12 cellular contexts compared by ENCODE assay signal in the genomic region with DNA sequence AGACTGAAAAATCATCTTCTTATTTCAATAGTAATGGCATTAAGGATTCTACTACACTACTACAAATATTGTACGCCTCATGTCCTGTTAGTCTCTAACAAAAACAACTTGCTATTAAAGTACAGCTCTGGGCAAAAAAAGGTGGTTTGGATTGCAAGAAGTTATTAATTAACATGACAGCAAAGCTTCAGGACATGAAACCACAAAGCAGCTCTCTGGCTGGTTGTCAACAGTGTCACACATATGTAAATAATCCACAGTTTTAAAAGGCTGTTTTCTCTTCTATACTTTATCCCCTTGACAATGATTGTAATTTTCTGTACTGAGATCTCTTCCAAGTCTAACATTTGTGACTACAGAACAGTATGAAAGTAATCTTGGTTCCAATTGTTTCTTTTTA. TPM values are rescaled to one million over a fixed set of nuclear protein-coding genes. Genes with fewer than 3 reads are reported as not detected.
DNase-seq lines count a peak whose midpoint lies in the region; ATAC-seq and TF ChIP-seq lines count a peak whose summit lies in the region.
"Had no signal": no experiment of that assay in that cellular context is flagged by ENCODE, and none has a peak within 500 bp of the region (broad histone marks: within the 10 kb centered on the region; RNA-seq: fewer than 3 reads in every experiment).

No MANE protein-coding gene starts in this region.

- no peaks in the 10 kb centered on the region for H3K9me3 ChIP-seq in hepatocyte (ENCODE audit: low read depth)

- no peaks in the 10 kb centered on the region for H3K4me1 Mint-ChIP-seq in activated naive CD4-positive, alpha-beta T cell treated with anti-CD3 and anti-CD28 coated beads, Interleukin-2, amount 10 ng/mL, durations not matched to agents 7 days and 5 days

- H3K27ac Mint-ChIP-seq in activated naive CD4-positive, alpha-beta T cell treated with anti-CD3 and anti-CD28 coated beads, Interleukin-2, amount 10 ng/mL, durations not matched to agents 7 days and 5 days: no peak overlapping the region

- peak; percentile 56 for ATAC-seq in GM18858 (IDR thresholded peaks at IDR 0.05; ENCODE audit: unreplicated experiment)
- peak; percentile 69 for ATAC-seq in GM21576 (IDR thresholded peaks at IDR 0.05; ENCODE audit: unreplicated experiment)
- ATAC-seq in HG03159 (IDR thresholded peaks at IDR 0.05; ENCODE audit: unreplicated experiment): peak; percentile 79

- H3K27me3 ChIP-seq in hepatocyte: no peaks in the 10 kb centered on the region

- no peak overlapping the region for H3K4me2 ChIP-seq in hepatocyte

- H2AFZ ChIP-seq in hepatocyte: no peak overlapping the region

- no peak overlapping the region for H3K27ac ChIP-seq in hepatocyte

- H3K4me1 ChIP-seq in hepatocyte (ENCODE audit: insufficient read depth): no peaks in the 10 kb centered on the region

- DNase-seq in hepatocyte (ENCODE audit: low spot score): peak; percentile 16
- DNase-seq in activated CD4-positive, alpha-beta T cell treated with anti-CD3 and anti-CD28 coated beads, Interleukin-2, amount 50 U/mL, for 4 hours: no peak
- DNase-seq in stimulated activated CD4-positive, alpha-beta T cell treated with anti-CD3 and anti-CD28 coated beads, Interleukin-15, amount 100 ng/mL, for 24 hours: no peak
- no peak for DNase-seq in activated naive CD4-positive, alpha-beta T cell treated with anti-CD3 and anti-CD28 coated beads, Interleukin-2, amount 10 ng/mL, durations not matched to agents 7 days and 5 days
- DNase-seq in amniotic stem cell (lab: John Stamatoyannopoulos, UW): no peak
- DNase-seq: NCI-H748 treated with DMSO at 0.1 percent for 48 hours, posterior cingulate gyrus, trophoblast cell had no signal

- H3K4me3 ChIP-seq in hepatocyte: no peak overlapping the region

- peaks cover 18% of the 10 kb centered on the region for H3K27me3 Mint-ChIP-seq in activated naive CD4-positive, alpha-beta T cell treated with anti-CD3 and anti-CD28 coated beads, Interleukin-2, amount 10 ng/mL, durations not matched to agents 7 days and 5 days

- no peaks in the 10 kb centered on the region for H3K36me3 Mint-ChIP-seq in activated naive CD4-positive, alpha-beta T cell treated with anti-CD3 and anti-CD28 coated beads, Interleukin-2, amount 10 ng/mL, durations not matched to agents 7 days and 5 days

- H4K20me1 ChIP-seq in hepatocyte (ENCODE audit: insufficient read depth, poor library complexity, severe bottlenecking): no peaks in the 10 kb centered on the region

- CTCF ChIA-PET in activated naive CD4-positive, alpha-beta T cell treated with anti-CD3 and anti-CD28 coated beads, Interleukin-2, amount 10 ng/mL, durations not matched to agents 7 days and 5 days (lab: Charles Lee): no interaction called here

- no peaks in the 10 kb centered on the region for H3K79me2 ChIP-seq in hepatocyte

- H3K36me3 ChIP-seq in hepatocyte (replicated peaks; ENCODE audit: insufficient read depth, low read depth): no peaks in the 10 kb centered on the region

- no peaks in the 10 kb centered on the region for H3K9me3 Mint-ChIP-seq in activated naive CD4-positive, alpha-beta T cell treated with anti-CD3 and anti-CD28 coated beads, Interleukin-2, amount 10 ng/mL, durations not matched to agents 7 days and 5 days

- H3K4me3 Mint-ChIP-seq in activated naive CD4-positive, alpha-beta T cell treated with anti-CD3 and anti-CD28 coated beads, Interleukin-2, amount 10 ng/mL, durations not matched to agents 7 days and 5 days: no peak overlapping the region

- no peak for TF ChIP-seq CTCF in hepatocyte (IDR thresholded peaks at IDR 0.05; ENCODE audit: poor library complexity)

- H3K9me2 ChIP-seq in hepatocyte (replicated peaks; ENCODE audit: insufficient read depth): no peaks in the 10 kb centered on the region

- WGBS in hepatocyte (ENCODE audit: low lambda C conversion rate, missing lambda C conversion rate): 46% methylated on average over 1 of the region's 1 CpG

RNA-seq across cellular contexts. Expression of gene DCHS2, which starts 19.7 kb away (rescaled TPM):
- total RNA-seq in hepatocyte: 0.32 and 1.7 TPM in 2 replicates
- 0.01 and 0.12 TPM in 2 replicates for polyA plus RNA-seq in hepatocyte
- total RNA-seq: T-helper 1 cell treated with Interleukin-12 subunit alpha and Interleukin-12 subunit beta and Interleukin-4 antibody, amounts not matched to agents 30 ng/mL and 1 ng/mL, for 36 hours had no signal
